In genomic region chr9:129556576-129557191, GRCh38 we compare ENCODE assay signal across 1 cellular context.
TF ChIP-seq lines count a peak whose summit lies in the region.

No MANE protein-coding gene starts in this region.

TF ChIP-seq in GM23338, 12 proteins besides CTCF, POLR2A, EP300 and RAD21 (continued from another document):
- no peak for TF ChIP-seq ZNF462 (CRISPR knock-in tag; IDR thresholded peaks at IDR 0.05)
- no peak for TF ChIP-seq POLR2AphosphoS5 (IDR thresholded peaks at IDR 0.05; ENCODE audit: low read depth)
- no peak for TF ChIP-seq ZNF114 (CRISPR knock-in tag; IDR thresholded peaks at IDR 0.05)
- no peak for TF ChIP-seq ZNF331 (CRISPR knock-in tag; IDR thresholded peaks at IDR 0.05; ENCODE audit: low read depth)
- TF ChIP-seq REST (IDR thresholded peaks at IDR 0.05; ENCODE audit: unreplicated experiment) = no peak
- no peak for TF ChIP-seq NANOG (IDR thresholded peaks at IDR 0.05; ENCODE audit: borderline replicate concordance)
- no peak for TF ChIP-seq EZH2phosphoT487 (IDR thresholded peaks at IDR 0.05; ENCODE audit: unreplicated experiment)
- TF ChIP-seq CREB1 (CRISPR knock-in tag; IDR thresholded peaks at IDR 0.05; ENCODE audit: low read depth) = no peak
